ENCODE assay signal across 8 cellular contexts in genomic region chr3:131503328-131503650, GRCh38. TPM values are rescaled to one million over a fixed set of nuclear protein-coding genes. Genes with fewer than 3 reads are reported as not detected.
DNase-seq lines count a peak whose midpoint lies in the region; ATAC-seq and TF ChIP-seq lines count a peak whose summit lies in the region.

No MANE protein-coding gene starts in this region.

- H3K79me2 ChIP-seq in OCI-LY3 (ENCODE audit: low read length): peaks cover 46% of the 10 kb centered on the region

- no peaks in the 10 kb centered on the region for H3K27me3 ChIP-seq in OCI-LY3 (ENCODE audit: low read depth, low read length)

- no peak for DNase-seq in activated T-cell treated with anti-CD3 and anti-CD28 coated beads, Interleukin-2, amount 50 U/mL, for 4 hours
- DNase-seq in activated T-cell treated with anti-CD3 and anti-CD28 coated beads, Interleukin-2, amount 50 U/mL, for 1 hour: no peak
- DNase-seq in endothelial cell (ENCODE audit: low spot score) (no peak), osteocyte (ENCODE audit: extremely low spot score, unreplicated experiment) (no peak), T1000 (lab: John Stamatoyannopoulos, UW) (no peak)
- DNase-seq in stimulated activated naive CD4-positive, alpha-beta T cell treated with Interleukin-2 at 50 U/mL for 16 hours (lab: John Stamatoyannopoulos, UW): no peak

- H3K4me1 Mint-ChIP-seq in activated T-cell treated with anti-CD3 and anti-CD28 coated beads, Interleukin-2, amount 50 U/mL, for 4 hours (ENCODE audit: low read depth): peaks cover 28% of the 10 kb centered on the region
- H3K4me1 Mint-ChIP-seq in endothelial cell (ENCODE audit: unreplicated experiment): peaks cover 14% of the 10 kb centered on the region
- H3K4me1 Mint-ChIP-seq in osteocyte (ENCODE audit: unreplicated experiment): peaks cover 16% of the 10 kb centered on the region

- H3K4me3 ChIP-seq in OCI-LY3 (ENCODE audit: low read length): peak overlapping the region; percentile 97

- peak overlapping the region; percentile 97 for H2AFZ ChIP-seq in OCI-LY3 (ENCODE audit: low read depth, low read length)

- H3K9ac ChIP-seq in OCI-LY3 (ENCODE audit: low read length): peak overlapping the region; percentile 96

- peaks cover 25% of the 10 kb centered on the region for H3K36me3 ChIP-seq in OCI-LY3 (replicated peaks; ENCODE audit: low read depth, low read length)

- H3K9me3 ChIP-seq in OCI-LY3 (ENCODE audit: insufficient read depth, low read length): no peaks in the 10 kb centered on the region

- H3K4me1 ChIP-seq in OCI-LY3 (ENCODE audit: low read length): peaks cover 23% of the 10 kb centered on the region

- no peaks in the 10 kb centered on the region for H3K9me3 Mint-ChIP-seq in activated T-cell treated with anti-CD3 and anti-CD28 coated beads, Interleukin-2, amount 50 U/mL, for 4 hours
- H3K9me3 Mint-ChIP-seq in endothelial cell (ENCODE audit: unreplicated experiment): no peaks in the 10 kb centered on the region
- no peaks in the 10 kb centered on the region for H3K9me3 Mint-ChIP-seq in osteocyte (ENCODE audit: unreplicated experiment)

- H3K27ac ChIP-seq in OCI-LY3 (ENCODE audit: low read length): no peak overlapping the region

- no peaks in the 10 kb centered on the region for H4K20me1 ChIP-seq in OCI-LY3 (ENCODE audit: insufficient read depth, low read length)

- TF ChIP-seq CTCF in OCI-LY3 (IDR thresholded peaks at IDR 0.05; ENCODE audit: low read depth, low read length) (no peak), endothelial cell (IDR thresholded peaks at IDR 0.05; ENCODE audit: unreplicated experiment) (no peak), osteocyte (IDR thresholded peaks at IDR 0.05) (no peak)

- peaks cover 19% of the 10 kb centered on the region for H3K36me3 Mint-ChIP-seq in activated T-cell treated with anti-CD3 and anti-CD28 coated beads, Interleukin-2, amount 50 U/mL, for 4 hours (ENCODE audit: insufficient read depth)
- H3K36me3 Mint-ChIP-seq in endothelial cell (ENCODE audit: low read depth, unreplicated experiment): no peaks in the 10 kb centered on the region
- H3K36me3 Mint-ChIP-seq in osteocyte (ENCODE audit: unreplicated experiment): peaks cover 3% of the 10 kb centered on the region

- H3K27me3 Mint-ChIP-seq in activated T-cell treated with anti-CD3 and anti-CD28 coated beads, Interleukin-2, amount 50 U/mL, for 4 hours (ENCODE audit: low read depth): peaks cover 4% of the 10 kb centered on the region
- H3K27me3 Mint-ChIP-seq in endothelial cell (ENCODE audit: unreplicated experiment) (no peaks in the 10 kb centered on the region), osteocyte (ENCODE audit: unreplicated experiment) (peaks cover 10% of the 10 kb centered on the region)

- peak overlapping the region; percentile 76 for H3K4me2 ChIP-seq in OCI-LY3 (ENCODE audit: low read length)

- no peak for ATAC-seq in activated T-cell treated with anti-CD3 and anti-CD28 coated beads, Interleukin-2, amount 50 U/mL, for 4 hours
- ATAC-seq in activated CD4-positive, CD25-positive, alpha-beta regulatory T cell treated with anti-CD3 and anti-CD28 coated beads, Interleukin-2, amount 50 U/mL, for 24 hours: no peak

- no peak overlapping the region for H3K27ac Mint-ChIP-seq in endothelial cell (ENCODE audit: unreplicated experiment)
- peak overlapping the region; percentile 87 for H3K27ac Mint-ChIP-seq in osteocyte (ENCODE audit: unreplicated experiment)

- H3K4me3 Mint-ChIP-seq in activated T-cell treated with anti-CD3 and anti-CD28 coated beads, Interleukin-2, amount 50 U/mL, for 4 hours: peak overlapping the region; percentile 99
- H3K4me3 Mint-ChIP-seq in endothelial cell (ENCODE audit: unreplicated experiment) (peak overlapping the region; percentile 95), osteocyte (ENCODE audit: unreplicated experiment) (peak overlapping the region; percentile 93)

RNA-seq across cellular contexts. Expression of gene MRPL3, which starts 0.5 kb away (rescaled TPM):
- 100 to 1,000 TPM; 233 to 265 (median 251) TPM for total RNA-seq in activated T-cell treated with anti-CD3 and anti-CD28 coated beads, Interleukin-2, amount 50 U/mL, for 4 hours
- total RNA-seq in endothelial cell (ENCODE audit: unreplicated experiment) (37.1 TPM), osteocyte (37.4 and 39.9 TPM in 2 replicates)
